ENCODE assay signal across 8 cellular contexts in the genomic region with DNA sequence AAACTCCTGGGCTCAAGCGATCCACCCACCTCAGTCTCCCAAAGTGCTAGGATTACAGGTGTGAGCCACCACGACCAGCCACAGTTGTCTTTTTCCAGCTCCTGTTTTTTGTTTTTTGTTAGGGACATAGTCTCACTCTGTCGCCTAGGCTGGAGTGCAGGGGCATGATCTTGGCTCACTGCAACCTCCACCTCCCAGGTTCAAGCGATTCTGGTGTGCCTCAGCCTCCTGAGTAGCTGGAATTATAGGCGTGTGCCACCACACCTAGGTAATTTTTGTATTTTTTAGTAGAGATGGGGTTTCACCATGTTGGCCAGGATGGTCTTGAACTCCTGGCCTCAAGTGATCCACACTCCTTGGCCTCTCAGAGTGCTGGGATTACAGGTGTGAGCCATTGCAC. TPM values are rescaled to one million over a fixed set of nuclear protein-coding genes. Genes with fewer than 3 reads are reported as not detected.
DNase-seq lines count a peak whose midpoint lies in the region; ATAC-seq and TF ChIP-seq lines count a peak whose summit lies in the region.
"Not testable (repeated sequence)": the region's sequence is repeated elsewhere in the genome, so short reads cannot be mapped to it uniquely, and the experiment has no call there.

No MANE protein-coding gene starts in this region.

- ATAC-seq in activated CD8-positive, alpha-beta memory T cell treated with anti-CD3 and anti-CD28 coated beads, Interleukin-2, amount 10 ng/mL, durations not matched to agents 7 days and 5 days; Right ventricle myocardium superior (ENCODE audit: poor library complexity); natural killer cell treated with Interleukin-12 subunit alpha and Interleukin-12 subunit beta and Interleukin-15 and Interleukin-18, amount 100 ng/mL, for 72 hours: not testable (repeated sequence)

- H3K27ac Mint-ChIP-seq in Caco-2 (ENCODE audit: unreplicated experiment); type B pancreatic cell: not testable (repeated sequence)
- peak overlapping the region; percentile 34 for H3K27ac Mint-ChIP-seq in activated CD8-positive, alpha-beta memory T cell treated with anti-CD3 and anti-CD28 coated beads, Interleukin-2, amount 10 ng/mL, durations not matched to agents 7 days and 5 days
- H3K27ac Mint-ChIP-seq in natural killer cell treated with Interleukin-12 subunit alpha and Interleukin-12 subunit beta and Interleukin-15 and Interleukin-18, amount 100 ng/mL, for 72 hours = peak overlapping the region in 1 of 2 donors; percentile 94

- H3K4me1 ChIP-seq in Caco-2 (peaks cover 10% of the 10 kb centered on the region), adipocyte (ENCODE audit: control insufficient read depth, insufficient read depth, low read length) (peaks cover 46% of the 10 kb centered on the region)
- H3K4me1 ChIP-seq in HUES64 (ENCODE audit: insufficient read depth, low read length) = not testable (repeated sequence)

- H3K9ac ChIP-seq in HUES64 (ENCODE audit: low read depth, low read length); adipocyte (ENCODE audit: low read length): not testable (repeated sequence)
- peak overlapping the region; percentile 100 for H3K9ac ChIP-seq in SK-N-MC (ENCODE audit: insufficient read length)

- not testable (repeated sequence) for H3K9me3 Mint-ChIP-seq in Caco-2 (ENCODE audit: unreplicated experiment); activated CD8-positive, alpha-beta memory T cell treated with anti-CD3 and anti-CD28 coated beads, Interleukin-2, amount 10 ng/mL, durations not matched to agents 7 days and 5 days (ENCODE audit: low read depth); natural killer cell treated with Interleukin-12 subunit alpha and Interleukin-12 subunit beta and Interleukin-15 and Interleukin-18, amount 100 ng/mL, for 72 hours; type B pancreatic cell

- 95% methylated on average over 5 of the region's 5 CpGs for WGBS in HUES64

- H3K4me3 Mint-ChIP-seq in Caco-2 (ENCODE audit: unreplicated experiment) = peak overlapping the region; percentile 94
- peak overlapping the region; percentile 97 for H3K4me3 Mint-ChIP-seq in activated CD8-positive, alpha-beta memory T cell treated with anti-CD3 and anti-CD28 coated beads, Interleukin-2, amount 10 ng/mL, durations not matched to agents 7 days and 5 days
- peak overlapping the region; percentile 95 for H3K4me3 Mint-ChIP-seq in natural killer cell treated with Interleukin-12 subunit alpha and Interleukin-12 subunit beta and Interleukin-15 and Interleukin-18, amount 100 ng/mL, for 72 hours
- H3K4me3 Mint-ChIP-seq in type B pancreatic cell = peak overlapping the region; percentile 98

- H3K36me3 ChIP-seq in Caco-2 (ENCODE audit: control insufficient read depth, insufficient read depth, low read length) = peaks cover 31% of the 10 kb centered on the region
- peaks cover 66% of the 10 kb centered on the region for H3K36me3 ChIP-seq in HUES64 (ENCODE audit: insufficient read depth, low read length)
- H3K36me3 ChIP-seq in SK-N-MC (ENCODE audit: insufficient read depth, low read length) = peaks cover 69% of the 10 kb centered on the region
- H3K36me3 ChIP-seq in adipocyte (ENCODE audit: control insufficient read depth, insufficient read depth, low read length, severe bottlenecking) = peaks cover 60% of the 10 kb centered on the region

- not testable (repeated sequence) for H3K27me3 ChIP-seq in Caco-2 (replicated peaks; ENCODE audit: control insufficient read depth, insufficient read depth, low read length); HUES64 (ENCODE audit: insufficient read depth, low read length); adipocyte (replicated peaks; ENCODE audit: control insufficient read depth, insufficient read depth, low read length)

- POLR2A ChIA-PET in Caco-2 (lab: Charles Lee) = interaction anchor here (3.7 kb wide), 1 partner anchor 40 kb away, joined by 104 read pairs; a partner anchor contains a TSS

- H3K4me3 ChIP-seq in Caco-2 (ENCODE audit: low read depth, low read length) = not testable (repeated sequence)
- peak overlapping the region; percentile 99; the same call in 1 of the 2 replicates for H3K4me3 ChIP-seq in HUES64 (ENCODE audit: low read length)
- H3K4me3 ChIP-seq in SK-N-MC = peak overlapping the region; percentile 97
- peak overlapping the region; percentile 96 for H3K4me3 ChIP-seq in adipocyte (ENCODE audit: low read length)

- not testable (repeated sequence) for BruUV-seq in Caco-2 (replicated peaks; lab: Mats Ljungman, UMichigan)

- peaks cover 31% of the 10 kb centered on the region for H3K4me1 Mint-ChIP-seq in Caco-2 (ENCODE audit: low read depth, unreplicated experiment)
- H3K4me1 Mint-ChIP-seq in activated CD8-positive, alpha-beta memory T cell treated with anti-CD3 and anti-CD28 coated beads, Interleukin-2, amount 10 ng/mL, durations not matched to agents 7 days and 5 days = peaks cover 60% of the 10 kb centered on the region
- peaks cover 41 to 42% of the 10 kb centered on the region in 2 donors for H3K4me1 Mint-ChIP-seq in natural killer cell treated with Interleukin-12 subunit alpha and Interleukin-12 subunit beta and Interleukin-15 and Interleukin-18, amount 100 ng/mL, for 72 hours (ENCODE audit: low read depth in 2 of 2)
- H3K4me1 Mint-ChIP-seq in type B pancreatic cell (ENCODE audit: unreplicated experiment) = peaks cover 14% of the 10 kb centered on the region

- DNase-seq in Caco-2; SK-N-MC (ENCODE audit: low read depth, low spot score); activated CD8-positive, alpha-beta memory T cell treated with anti-CD3 and anti-CD28 coated beads, Interleukin-2, amount 10 ng/mL, durations not matched to agents 7 days and 5 days; adipocyte (ENCODE audit: low read depth); natural killer cell treated with Interleukin-12 subunit alpha and Interleukin-12 subunit beta and Interleukin-15 and Interleukin-18, amount 100 ng/mL, for 72 hours (ENCODE audit: low spot score); type B pancreatic cell (ENCODE audit: extremely low spot score, unreplicated experiment): not testable (repeated sequence)
- DNase-seq in Right ventricle myocardium superior = peak; percentile 0

- not testable (repeated sequence) for TF ChIP-seq CTCF in Caco-2 (IDR thresholded peaks at IDR 0.05; ENCODE audit: insufficient read depth in 1 of 2, low read depth in 1 of 2, low read length in 1 of 2, severe bottlenecking in 1 of 2, unreplicated experiment in 1 of 2); type B pancreatic cell (conservative IDR thresholded peaks at IDR 0.05)

- not testable (repeated sequence) for H3K27me3 Mint-ChIP-seq in Caco-2 (ENCODE audit: insufficient read depth, unreplicated experiment); activated CD8-positive, alpha-beta memory T cell treated with anti-CD3 and anti-CD28 coated beads, Interleukin-2, amount 10 ng/mL, durations not matched to agents 7 days and 5 days; natural killer cell treated with Interleukin-12 subunit alpha and Interleukin-12 subunit beta and Interleukin-15 and Interleukin-18, amount 100 ng/mL, for 72 hours; type B pancreatic cell

- H3K36me3 Mint-ChIP-seq in Caco-2 (ENCODE audit: insufficient read depth, unreplicated experiment) = peaks cover 78% of the 10 kb centered on the region
- H3K36me3 Mint-ChIP-seq in activated CD8-positive, alpha-beta memory T cell treated with anti-CD3 and anti-CD28 coated beads, Interleukin-2, amount 10 ng/mL, durations not matched to agents 7 days and 5 days = peaks cover 64% of the 10 kb centered on the region
- peaks cover 28% of the 10 kb centered on the region for H3K36me3 Mint-ChIP-seq in natural killer cell treated with Interleukin-12 subunit alpha and Interleukin-12 subunit beta and Interleukin-15 and Interleukin-18, amount 100 ng/mL, for 72 hours
- peaks cover 48% of the 10 kb centered on the region for H3K36me3 Mint-ChIP-seq in type B pancreatic cell

- intact Hi-C loops in Caco-2 (cut with micrococcal nuclease; ENCODE audit: unreplicated experiment); Right ventricle myocardium superior (cut with DNase I): not testable (repeated sequence)

- not testable (repeated sequence) for H3K9me3 ChIP-seq in Caco-2; HUES64 (ENCODE audit: insufficient read depth, low read depth, low read length); SK-N-MC (ENCODE audit: low read depth, low read length); adipocyte (ENCODE audit: control insufficient read depth, low read length)

- not testable (repeated sequence) for H3K27ac ChIP-seq in HUES64 (ENCODE audit: low read depth, low read length); SK-N-MC

- CTCF ChIA-PET in Caco-2 (lab: Charles Lee) = interaction anchor here (1.1 kb wide), 1 partner anchor 94 kb away, joined by 3 read pairs; no protein-coding TSS in a partner anchor
- CTCF ChIA-PET in activated CD8-positive, alpha-beta memory T cell treated with anti-CD3 and anti-CD28 coated beads, Interleukin-2, amount 10 ng/mL, durations not matched to agents 7 days and 5 days (lab: Charles Lee) = interaction anchor here (1.4 to 3.1 kb wide), 4 partner anchors 13 to 40 kb away, joined by 4 to 125 read pairs (median 13); a partner anchor contains a TSS

RNA-seq across cellular contexts. Expression of a gene that starts 2.3 kb away (rescaled TPM):
- total RNA-seq in Caco-2 (2022) (351 and 362 TPM in 2 replicates), Right ventricle myocardium superior (4.8 TPM), type B pancreatic cell (ENCODE audit: low replicate concordance) (37.2 and 57.0 TPM in 2 replicates)
- polyA plus RNA-seq in HUES64 (2013, experiment 1 of 2) = 107 TPM
- 105 TPM for polyA plus RNA-seq in HUES64 (2013, experiment 2 of 2)
- total RNA-seq in activated CD8-positive, alpha-beta memory T cell treated with anti-CD3 and anti-CD28 coated beads, Interleukin-2, amount 10 ng/mL, durations not matched to agents 7 days and 5 days = 100 to 1,000 TPM in 1 of 2 experiments, 10 to 100 TPM in 1; 92.3 to 123 TPM
- total RNA-seq in natural killer cell treated with Interleukin-12 subunit alpha and Interleukin-12 subunit beta and Interleukin-15 and Interleukin-18, amount 100 ng/mL, for 72 hours = 100 to 1,000 TPM in 1 of 2 donors, 10 to 100 TPM in 1; 71.4 to 182 TPM

RNA-seq across cellular contexts. Expression of a gene that starts 39.8 kb away (rescaled TPM):
- total RNA-seq in Caco-2 (2022) (69.1 and 72.3 TPM in 2 replicates), Right ventricle myocardium superior (21.5 TPM), type B pancreatic cell (ENCODE audit: low replicate concordance) (38.2 and 39.6 TPM in 2 replicates)
- 19.0 TPM for polyA plus RNA-seq in HUES64 (2013, experiment 1 of 2)
- 18.3 TPM for polyA plus RNA-seq in HUES64 (2013, experiment 2 of 2)
- 10 to 100 TPM; 31.9 to 32.2 TPM for total RNA-seq in activated CD8-positive, alpha-beta memory T cell treated with anti-CD3 and anti-CD28 coated beads, Interleukin-2, amount 10 ng/mL, durations not matched to agents 7 days and 5 days
- 10 to 100 TPM; 37.7 to 41.4 TPM for total RNA-seq in natural killer cell treated with Interleukin-12 subunit alpha and Interleukin-12 subunit beta and Interleukin-15 and Interleukin-18, amount 100 ng/mL, for 72 hours
